11 cellular contexts compared by ENCODE assay signal in genomic region chr1:164773146-164773545, GRCh38.
A peak's percentile ranks its signal among the peaks of the same experiment; 100 is the strongest.
DNase-seq lines count a peak whose midpoint lies in the region; ATAC-seq and TF ChIP-seq lines count a peak whose summit lies in the region.
"Had no signal": no experiment of that assay in that cellular context is flagged by ENCODE, and none has a peak within 500 bp of the region (broad histone marks: within the 10 kb centered on the region; RNA-seq: fewer than 3 reads in every experiment).

No MANE protein-coding gene starts in this region.

- POLR2A ChIA-PET in SK-N-SH (lab: Yijun Ruan, JAX), result no interaction called here

- H4K20me1 ChIP-seq in GM23248 (ENCODE audit: insufficient read depth) (no peaks in the 10 kb centered on the region), SK-N-SH (ENCODE audit: insufficient read depth) (no peaks in the 10 kb centered on the region)

- no peak overlapping the region for H3K4me3 Mint-ChIP-seq in glutamatergic neuron (ENCODE audit: unreplicated experiment)
- peak overlapping the region in 2 of 5 donors; percentile 37 to 48 for H3K4me3 Mint-ChIP-seq in immature natural killer cell

- CTCF ChIA-PET in SK-N-SH (lab: Yijun Ruan, JAX), result interaction anchor here (1.2 to 4.9 kb wide), 4 partner anchors 8 to 212 kb away, joined by 3 to 27 read pairs (median 4); no protein-coding TSS in a partner anchor

- in situ Hi-C loops in GM23248 (cut with MboI) (no loop called here), gastrocnemius medialis (cut with MboI; ENCODE audit: low sequenced_read_pairs in 4 of 4) (no loop called here)

- TF ChIP-seq EP300 in SK-N-SH (IDR thresholded peaks at IDR 0.05; ENCODE audit: borderline replicate concordance in 1 of 2, low read depth in 1 of 2, low read length in 1 of 2), result no peak

- WGBS in GM23248 (ENCODE audit: low coverage in 1 of 2, low lambda C conversion rate in 2 of 2, missing lambda C conversion rate in 2 of 2), 2 experiments, result 90 to 92% methylated on average over 6 of the region's 6 CpGs
- WGBS in SK-N-SH (ENCODE audit: low lambda C conversion rate), result 69% methylated on average over 6 of the region's 6 CpGs

- H3K9me2 ChIP-seq in GM23248 (ENCODE audit: insufficient read depth), result no peaks in the 10 kb centered on the region
- H3K9me2 ChIP-seq in SK-N-SH, result no peaks in the 10 kb centered on the region

- H3K4me1 ChIP-seq in GM23248 (ENCODE audit: insufficient read depth), result peaks cover 51% of the 10 kb centered on the region
- peaks cover 39 to 46% of the 10 kb centered on the region in 2 experiments for H3K4me1 ChIP-seq in SK-N-SH (ENCODE audit: control insufficient read depth in 1 of 2, insufficient read depth in 2 of 2, low read depth in 1 of 2, low read length in 1 of 2)
- H3K4me1 ChIP-seq in gastrocnemius medialis, result peaks cover 51 to 55% of the 10 kb centered on the region in 2 donors

- H3K9ac ChIP-seq in GM23248, result peak overlapping the region; percentile 24; the same call in 1 of the 2 replicates
- H3K9ac ChIP-seq in SK-N-SH, result no peak overlapping the region

- ATAC-seq in gastrocnemius medialis (peak; percentile 15 to 19), GM21381 (IDR thresholded peaks at IDR 0.05; ENCODE audit: unreplicated experiment) (no peak), HG03469 (IDR thresholded peaks at IDR 0.05; ENCODE audit: unreplicated experiment) (no peak)

- H2AFZ ChIP-seq in GM23248 (no peak overlapping the region), SK-N-SH (ENCODE audit: low read depth) (no peak overlapping the region)

- H3K27ac ChIP-seq in GM23248, result peak overlapping the region; percentile 92
- peak overlapping the region; percentile 93 to 96 for H3K27ac ChIP-seq in SK-N-SH (ENCODE audit: low read depth in 2 of 2, low read length in 1 of 2)
- peak overlapping the region; percentile 75 to 94 (median 86) for H3K27ac ChIP-seq in gastrocnemius medialis

- no peaks in the 10 kb centered on the region for H3K27me3 ChIP-seq in GM23248 (replicated peaks; ENCODE audit: insufficient read depth)
- H3K27me3 ChIP-seq in SK-N-SH (ENCODE audit: insufficient read depth), result no peaks in the 10 kb centered on the region
- H3K27me3 ChIP-seq in gastrocnemius medialis, result no peaks in the 10 kb centered on the region

- peak overlapping the region; percentile 15 for H3K27ac Mint-ChIP-seq in glutamatergic neuron (ENCODE audit: unreplicated experiment)
- no peak overlapping the region for H3K27ac Mint-ChIP-seq in immature natural killer cell

- H3K9me3 Mint-ChIP-seq in glutamatergic neuron (ENCODE audit: unreplicated experiment) (peaks cover 4% of the 10 kb centered on the region), immature natural killer cell (no peaks in the 10 kb centered on the region)

- H3K79me2 ChIP-seq in GM23248 (ENCODE audit: insufficient read depth) (peaks cover 52% of the 10 kb centered on the region), SK-N-SH (ENCODE audit: insufficient read depth) (no peaks in the 10 kb centered on the region)

- H3K4me3 ChIP-seq in GM23248, result no peak overlapping the region
- H3K4me3 ChIP-seq in SK-N-SH (ENCODE audit: low read depth in 2 of 2, low read length in 1 of 2), result no peak overlapping the region
- no peak overlapping the region for H3K4me3 ChIP-seq in gastrocnemius medialis

- H3K36me3 ChIP-seq in GM23248 (ENCODE audit: low read depth), result no peaks in the 10 kb centered on the region
- H3K36me3 ChIP-seq in SK-N-SH (replicated peaks in 1 of 2; ENCODE audit: control insufficient read depth in 1 of 2, insufficient read depth in 2 of 2, low read length in 1 of 2), result no peaks in the 10 kb centered on the region
- H3K36me3 ChIP-seq in gastrocnemius medialis, result no peaks in the 10 kb centered on the region

- TF ChIP-seq RAD21 in SK-N-SH (IDR thresholded peaks at IDR 0.05; ENCODE audit: low read length), result no peak

- H3K4me2 ChIP-seq in GM23248 (ENCODE audit: unreplicated experiment), result no peak overlapping the region
- H3K4me2 ChIP-seq in SK-N-SH, result peak overlapping the region; percentile 44; the same call in 1 of the 2 replicates

- peaks cover 3% of the 10 kb centered on the region for H3K27me3 Mint-ChIP-seq in glutamatergic neuron (ENCODE audit: unreplicated experiment)
- H3K27me3 Mint-ChIP-seq in immature natural killer cell (ENCODE audit: low read depth in 3 of 3), result peaks cover 14 to 29% (median 27%) of the 10 kb centered on the region in 3 donors

- H3F3A ChIP-seq in GM23248 (ENCODE audit: insufficient read depth) (peaks cover 61% of the 10 kb centered on the region), SK-N-SH (replicated peaks; ENCODE audit: insufficient read depth) (peaks cover 30% of the 10 kb centered on the region)

- H3K4me1 Mint-ChIP-seq in glutamatergic neuron (ENCODE audit: low read depth, unreplicated experiment), result peaks cover 41% of the 10 kb centered on the region
- peaks cover 33 to 70% of the 10 kb centered on the region in 2 donors for H3K4me1 Mint-ChIP-seq in immature natural killer cell

- no peaks in the 10 kb centered on the region for H3K9me3 ChIP-seq in GM23248 (ENCODE audit: low read depth)
- no peaks in the 10 kb centered on the region for H3K9me3 ChIP-seq in SK-N-SH
- H3K9me3 ChIP-seq in gastrocnemius medialis, result no peaks in the 10 kb centered on the region

- H3K36me3 Mint-ChIP-seq in glutamatergic neuron (ENCODE audit: unreplicated experiment), result no peaks in the 10 kb centered on the region
- H3K36me3 Mint-ChIP-seq in immature natural killer cell, result no peaks in the 10 kb centered on the region

- no peak for TF ChIP-seq POLR2A in gastrocnemius medialis (IDR thresholded peaks at IDR 0.05)

- TF ChIP-seq CTCF in SK-N-SH (IDR thresholded peaks at IDR 0.05) (no peak), glutamatergic neuron (IDR thresholded peaks at IDR 0.05; ENCODE audit: partially characterized antibody, unreplicated experiment) (no peak), gastrocnemius medialis (IDR thresholded peaks at IDR 0.05 in 4 of 5, conservative IDR thresholded peaks at IDR 0.05 in 1 of 5) (no peak)

- intact Hi-C loops in gastrocnemius medialis (cut with DNase I; ENCODE audit: low total_unique reads), result no loop called here

- DNase-seq in GM23248, result no peak
- no peak for DNase-seq in SK-N-SH
- no peak for DNase-seq in glutamatergic neuron
- DNase-seq in gastrocnemius medialis, result no peak
- DNase-seq in stimulated activated CD4-positive, alpha-beta T cell treated with anti-CD3 and anti-CD28 coated beads, Interleukin-2, amount 100 ng/mL, for 48 hours, result no peak
- DNase-seq in immature natural killer cell, result no peak
- DNase-seq: activated CD8-positive, alpha-beta memory T cell treated with anti-CD3 and anti-CD28 coated beads, Interleukin-2, amount 50 U/mL, for 48 hours; dermis blood vessel endothelial cell; stimulated activated CD4-positive, alpha-beta T cell treated with anti-CD3 and anti-CD28 coated beads, Interleukin-12 subunit alpha, Interleukin-12 subunit beta, amount 100 ng/mL, for 4 hours had no signal

TF ChIP-seq in SK-N-SH, 30 proteins besides CTCF, POLR2A, EP300 and RAD21:
- no peak for TF ChIP-seq RCOR1 (IDR thresholded peaks at IDR 0.05; ENCODE audit: low read length)
- peak; percentile 75 for TF ChIP-seq GATA2 (CRISPR knock-in tag; IDR thresholded peaks at IDR 0.05)

Comparison
In these comparisons a context has a peak if more than half of its experiments do, and no peak if none do; other contexts are left out.
1. ATAC-seq: peak in gastrocnemius medialis (2 of 2); none in GM21381 (single experiment) and HG03469 (single experiment).
2. Peak in every context shown above with its lines, with median percentiles within 50 percentile points of each other: H3K27ac ChIP-seq.